Comparison of ENCODE assay signal across 27 cellular contexts in genomic region chr1:229147086-229147485, GRCh38.
DNase-seq lines count a peak whose midpoint lies in the region; ATAC-seq, FAIRE-seq and TF ChIP-seq lines count a peak whose summit lies in the region.
"Had no signal": no experiment of that assay in that cellular context is flagged by ENCODE, and none has a peak within 500 bp of the region (broad histone marks: within the 10 kb centered on the region; RNA-seq: fewer than 3 reads in every experiment).

No MANE protein-coding gene starts in this region.

- in situ Hi-C loops in K562 (cut with MboI), result no loop called here

- DNase-seq in heart right ventricle, result no peak
- DNase-seq in cardiac septum (ENCODE audit: low spot score), result no peak
- peak in 1 of 4 experiments; percentile 17 for DNase-seq in K562 (ENCODE audit: extremely low read depth in 1 of 4, low spot score in 3 of 4)
- no peak for DNase-seq in keratinocyte (ENCODE audit: low read depth, low spot score)
- DNase-seq in sciatic nerve (ENCODE audit: low spot score), result no peak
- DNase-seq in GM10266 (ENCODE audit: extremely low spot score), result no peak
- no peak for DNase-seq in NCI-H187 treated with DMSO at 0.1 percent for 48 hours (lab: John Stamatoyannopoulos, UW)
- DNase-seq: activated CD4-positive, alpha-beta T cell treated with anti-CD3 and anti-CD28 coated beads, Interleukin-2, amount 50 U/mL, for 4 hours; activated CD8-positive, alpha-beta memory T cell treated with anti-CD3 and anti-CD28 coated beads, Interleukin-2, amount 50 U/mL, for 48 hours; activated effector memory CD4-positive, alpha-beta T cell treated with Interleukin-2 at 50 U/mL for 16 hours; CD4-positive, CD25-positive, alpha-beta regulatory T cell; colonic mucosa; DMS 273 treated with DMSO at 0.1 percent for 48 hours; natural killer cell; NCI-H1105 treated with DMSO at 0.1 percent for 48 hours; NCI-H2171; NCI-H526 treated with DMSO at 0.1 percent for 48 hours; posterior cingulate gyrus; small intestine; stimulated activated naive CD4-positive, alpha-beta T cell; T-helper 2 cell had no signal

- H3K9me1 ChIP-seq in K562 (ENCODE audit: control insufficient read depth, insufficient read depth, low read length) (no peaks in the 10 kb centered on the region), keratinocyte (ENCODE audit: control insufficient read depth, extremely low read depth, insufficient read depth, low read length) (no peaks in the 10 kb centered on the region)

- intact Hi-C loops in heart right ventricle (cut with DNase I), result no loop called here
- intact Hi-C loops in cardiac septum (cut with DNase I), result no loop called here
- intact Hi-C loops in K562 (cut with micrococcal nuclease), result no loop called here
- intact Hi-C loops in sciatic nerve (cut with DNase I), result no loop called here

- H3K4me2 ChIP-seq in K562 (ENCODE audit: insufficient read depth, low read length) (no peak overlapping the region; the same call in 1 of the 2 replicates), keratinocyte (ENCODE audit: control insufficient read depth, extremely low read depth, insufficient read depth, low read depth, low read length) (peak overlapping the region; percentile 31)

- POLR2A ChIA-PET in K562 (lab: Yijun Ruan, JAX), result interaction anchor here (0.6 kb wide), 1 partner anchor 10 kb away, joined by 3 read pairs; no protein-coding TSS in a partner anchor

- TF ChIP-seq CTCF in heart right ventricle (IDR thresholded peaks at IDR 0.05) (no peak), K562 (IDR thresholded peaks at IDR 0.05 in 2 of 3, conservative IDR thresholded peaks at IDR 0.05 in 1 of 3; ENCODE audit: insufficient read depth in 2 of 3, low read depth in 1 of 3, low read length in 3 of 3) (no peak), keratinocyte (optimal IDR thresholded peaks at IDR 0.05 in 1 of 3, IDR thresholded peaks at IDR 0.05 in 1 of 3, conservative IDR thresholded peaks at IDR 0.05 in 1 of 3; ENCODE audit: extremely low read depth in 1 of 3, insufficient read depth in 2 of 3, low read length in 3 of 3) (no peak), GM10266 (IDR thresholded peaks at IDR 0.05; ENCODE audit: control insufficient read depth, insufficient read depth, low read depth, missing control alignments) (no peak)

- dilution Hi-C loops in keratinocyte (cut with MboI; ENCODE audit: extremely low pct_ligation_motif_present, low sequenced_read_pairs), result no loop called here

- H3K79me2 ChIP-seq in K562 (ENCODE audit: control insufficient read depth, insufficient read depth, low read length) (no peaks in the 10 kb centered on the region), keratinocyte (ENCODE audit: control insufficient read depth, insufficient read depth, low read length) (no peaks in the 10 kb centered on the region)

- TF ChIP-seq RAD21 in K562 (CRISPR knock-in tag; conservative IDR thresholded peaks at IDR 0.05 in 1 of 2, IDR thresholded peaks at IDR 0.05 in 1 of 2), result no peak

- WGBS in heart right ventricle, 2 donors, result 23 to 33% methylated on average over 16 of the region's 16 CpGs
- 11% methylated on average over 16 of the region's 16 CpGs for WGBS in K562 (ENCODE audit: insufficient coverage, low coverage, missing lambda C conversion rate)

- no peak overlapping the region for H3K4me3 ChIP-seq in heart right ventricle
- no peak overlapping the region for H3K4me3 ChIP-seq in K562
- H3K4me3 ChIP-seq in keratinocyte (ENCODE audit: control insufficient read depth in 2 of 3, extremely low read depth in 1 of 3, insufficient read depth in 2 of 3, low read depth in 1 of 3, low read length in 3 of 3), result no peak overlapping the region
- H3K4me3 ChIP-seq: colonic mucosa had no signal

- no peak for TF ChIP-seq POLR2A in K562 (conservative IDR thresholded peaks at IDR 0.05)

- TF ChIP-seq EP300 in K562 (IDR thresholded peaks at IDR 0.05; ENCODE audit: low read length), result no peak

- H3K9ac ChIP-seq in K562 (ENCODE audit: insufficient read depth in 1 of 2, low read depth in 2 of 2, low read length in 2 of 2) (no peak overlapping the region), keratinocyte (ENCODE audit: control insufficient read depth, extremely low read depth, insufficient read depth, low read length) (no peak overlapping the region)

- FAIRE-seq in K562 (lab: Jason Lieb, UNC), result no peak
- no peak for FAIRE-seq in keratinocyte (lab: Jason Lieb, UNC)
- FAIRE-seq: endometrium, GM12891, GM19239, islet of Langerhans, small intestine had no signal

- no peaks in the 10 kb centered on the region for H3K9me3 ChIP-seq in heart right ventricle
- H3K9me3 ChIP-seq in K562 (replicated peaks; ENCODE audit: control insufficient read depth, insufficient read depth, low read depth, low read length), result no peaks in the 10 kb centered on the region
- no peaks in the 10 kb centered on the region for H3K9me3 ChIP-seq in keratinocyte (ENCODE audit: control insufficient read depth, low read depth, low read length)
- H3K9me3 ChIP-seq: colonic mucosa had no signal

- BruUV-seq in K562 (replicated peaks; lab: Mats Ljungman, UMichigan), result no TSS peak

- CTCF ChIA-PET in K562 (lab: Yijun Ruan, JAX; ENCODE audit: low intra/inter-chr PET ratio), result no interaction called here

- no peak overlapping the region for H3K27ac ChIP-seq in heart right ventricle
- H3K27ac ChIP-seq in K562 (ENCODE audit: extremely low read depth, low read depth, low read length), result no peak overlapping the region
- H3K27ac ChIP-seq in keratinocyte (ENCODE audit: control insufficient read depth, insufficient read depth, low read length), result no peak overlapping the region
- H3K27ac ChIP-seq: colonic mucosa, VCaP had no signal

- H3K4me1 ChIP-seq in heart right ventricle, result peaks cover 0 to 23% (median 6%) of the 10 kb centered on the region in 9 donors
- peaks cover 17 to 18% of the 10 kb centered on the region in 2 experiments; a peak in 4 of 5 replicates for H3K4me1 ChIP-seq in K562 (replicated peaks in 1 of 2; ENCODE audit: control insufficient read depth in 2 of 2, insufficient read depth in 2 of 2, low read length in 2 of 2)
- peaks cover 2% of the 10 kb centered on the region for H3K4me1 ChIP-seq in keratinocyte (ENCODE audit: control insufficient read depth, extremely low read depth, insufficient read depth, low read length)
- H3K4me1 ChIP-seq: colonic mucosa had no signal

- H3K27me3 ChIP-seq in heart right ventricle (peaks cover 0 to 56% (median 35%) of the 10 kb centered on the region in 7 donors), K562 (ENCODE audit: control insufficient read depth in 2 of 2, insufficient read depth in 2 of 2, low read length in 2 of 2) (peaks cover 19 to 54% of the 10 kb centered on the region in 2 experiments; a peak in 4 of 5 replicates), keratinocyte (ENCODE audit: control insufficient read depth, extremely low read depth, insufficient read depth, low read length) (peaks cover 31% of the 10 kb centered on the region)
- H3K27me3 ChIP-seq: colonic mucosa had no signal

- H4K20me1 ChIP-seq in K562 (replicated peaks; ENCODE audit: control insufficient read depth, insufficient read depth, low read length) (peaks cover 19% of the 10 kb centered on the region), keratinocyte (ENCODE audit: control insufficient read depth, extremely low read depth, insufficient read depth, low read length) (no peaks in the 10 kb centered on the region)

- H3K36me3 ChIP-seq in heart right ventricle, result no peaks in the 10 kb centered on the region
- no peaks in the 10 kb centered on the region for H3K36me3 ChIP-seq in K562 (ENCODE audit: control insufficient read depth, insufficient read depth, low read length)
- no peaks in the 10 kb centered on the region for H3K36me3 ChIP-seq in keratinocyte (ENCODE audit: control insufficient read depth in 2 of 2, extremely low read depth in 1 of 2, insufficient read depth in 2 of 2, low read length in 2 of 2)
- H3K36me3 ChIP-seq: colonic mucosa had no signal

- no peak overlapping the region for H2AFZ ChIP-seq in K562 (ENCODE audit: low read depth, low read length)
- H2AFZ ChIP-seq in keratinocyte (ENCODE audit: control insufficient read depth, low read length), result no peak overlapping the region

- ATAC-seq in heart right ventricle (peak in 5 of 8 donors; percentile 17 to 44 (median 30)), K562 (peak; percentile 45), sciatic nerve (peak; percentile 22), GM21786 (IDR thresholded peaks at IDR 0.05; ENCODE audit: unreplicated experiment) (no peak)

TF ChIP-seq in K562, 482 proteins besides CTCF, POLR2A, EP300 and RAD21 (continues in another document):
- TF ChIP-seq HDAC2 (IDR thresholded peaks at IDR 0.05) (no peak), POLR3A (IDR thresholded peaks at IDR 0.05; ENCODE audit: borderline replicate concordance, extremely low read depth, insufficient read depth, insufficient read length) (no peak), ATF7 (IDR thresholded peaks at IDR 0.05) (no peak), MYNN (IDR thresholded peaks at IDR 0.05) (no peak), MYNN (CRISPR knock-in tag; IDR thresholded peaks at IDR 0.05) (no peak), ERF (CRISPR knock-in tag; IDR thresholded peaks at IDR 0.05) (no peak), ZBTB9 (CRISPR knock-in tag; IDR thresholded peaks at IDR 0.05) (no peak), PYGO2 (tag; IDR thresholded peaks at IDR 0.05) (no peak)
- TF ChIP-seq, protein P1, sequence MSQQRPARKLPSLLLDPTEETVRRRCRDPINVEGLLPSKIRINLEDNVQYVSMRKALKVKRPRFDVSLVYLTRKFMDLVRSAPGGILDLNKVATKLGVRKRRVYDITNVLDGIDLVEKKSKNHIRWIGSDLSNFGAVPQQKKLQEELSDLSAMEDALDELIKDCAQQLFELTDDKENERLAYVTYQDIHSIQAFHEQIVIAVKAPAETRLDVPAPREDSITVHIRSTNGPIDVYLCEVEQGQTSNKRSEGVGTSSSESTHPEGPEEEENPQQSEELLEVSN (IDR thresholded peaks at IDR 0.05; ENCODE audit: borderline replicate concordance in 1 of 2, extremely low read depth in 1 of 2, insufficient read depth in 1 of 2, insufficient read length in 1 of 2, low read depth in 1 of 2, low read length in 1 of 2, poor library complexity in 1 of 2, severe bottlenecking in 1 of 2), result peak in 1 of 2 experiments; percentile 42
